In genomic region chr20:33211817-33212424, GRCh38 we compare ENCODE assay signal across 8 cellular contexts. TPM values are rescaled to one million over a fixed set of nuclear protein-coding genes. Genes with fewer than 3 reads are reported as not detected.
DNase-seq lines count a peak whose midpoint lies in the region; ATAC-seq and TF ChIP-seq lines count a peak whose summit lies in the region.

No MANE protein-coding gene starts in this region.

- peaks cover 74% of the 10 kb centered on the region for H3K27me3 Mint-ChIP-seq in activated T-cell treated with anti-CD3 and anti-CD28 coated beads, Interleukin-2, amount 50 U/mL, for 24 hours
- H3K27me3 Mint-ChIP-seq in endothelial cell (ENCODE audit: unreplicated experiment) (peaks cover 6% of the 10 kb centered on the region), neural progenitor cell (ENCODE audit: insufficient read depth, low read depth) (peaks cover 17% of the 10 kb centered on the region)

- H3K9ac ChIP-seq in neural progenitor cell = no peak overlapping the region

- in situ Hi-C loops in gastrocnemius medialis (cut with MboI; ENCODE audit: low sequenced_read_pairs in 4 of 4) = loop anchor here in 1 of 4 donors (25.0 kb wide), 1 partner anchor 100 kb away; no protein-coding TSS in a partner anchor

- H3K36me3 Mint-ChIP-seq in activated T-cell treated with anti-CD3 and anti-CD28 coated beads, Interleukin-2, amount 50 U/mL, for 24 hours (ENCODE audit: low read depth) = no peaks in the 10 kb centered on the region
- no peaks in the 10 kb centered on the region for H3K36me3 Mint-ChIP-seq in endothelial cell (ENCODE audit: low read depth, unreplicated experiment)
- no peaks in the 10 kb centered on the region for H3K36me3 Mint-ChIP-seq in neural progenitor cell

- H3K27ac ChIP-seq in SJCRH30 = no peak overlapping the region
- no peak overlapping the region for H3K27ac ChIP-seq in neural progenitor cell
- no peak overlapping the region for H3K27ac ChIP-seq in gastrocnemius medialis

- TF ChIP-seq CTCF in endothelial cell (IDR thresholded peaks at IDR 0.05; ENCODE audit: unreplicated experiment) (peak; percentile 47), neural progenitor cell (IDR thresholded peaks at IDR 0.05) (peak; percentile 77), gastrocnemius medialis (IDR thresholded peaks at IDR 0.05 in 4 of 5, conservative IDR thresholded peaks at IDR 0.05 in 1 of 5) (peak in 1 of 5 experiments; percentile 25)

- peaks cover 4% of the 10 kb centered on the region for H3K4me1 Mint-ChIP-seq in activated T-cell treated with anti-CD3 and anti-CD28 coated beads, Interleukin-2, amount 50 U/mL, for 24 hours (ENCODE audit: low read depth)
- H3K4me1 Mint-ChIP-seq in endothelial cell (ENCODE audit: unreplicated experiment) (no peaks in the 10 kb centered on the region), neural progenitor cell (peaks cover 3% of the 10 kb centered on the region)

- H3K4me1 ChIP-seq in SJCRH30 = no peaks in the 10 kb centered on the region
- H3K4me1 ChIP-seq in neural progenitor cell = no peaks in the 10 kb centered on the region
- no peaks in the 10 kb centered on the region for H3K4me1 ChIP-seq in gastrocnemius medialis

- H3K4me3 ChIP-seq in SJCRH30 = no peak overlapping the region
- no peak overlapping the region for H3K4me3 ChIP-seq in neural progenitor cell
- no peak overlapping the region for H3K4me3 ChIP-seq in gastrocnemius medialis

- H4K20me1 ChIP-seq in neural progenitor cell (ENCODE audit: low read depth) = peaks cover 18% of the 10 kb centered on the region

- no peaks in the 10 kb centered on the region for H3F3A ChIP-seq in neural progenitor cell (ENCODE audit: low read depth)

- ATAC-seq in GM18519 (IDR thresholded peaks at IDR 0.05; ENCODE audit: low FRiP score, unreplicated experiment) (no peak), gastrocnemius medialis (no peak)

- H3K9me3 ChIP-seq in SJCRH30 (replicated peaks) (no peaks in the 10 kb centered on the region), neural progenitor cell (ENCODE audit: low read depth) (no peaks in the 10 kb centered on the region), gastrocnemius medialis (no peaks in the 10 kb centered on the region)

- H3K4me2 ChIP-seq in neural progenitor cell = no peak overlapping the region

- no peaks in the 10 kb centered on the region for H3K36me3 ChIP-seq in SJCRH30
- no peaks in the 10 kb centered on the region for H3K36me3 ChIP-seq in neural progenitor cell
- H3K36me3 ChIP-seq in gastrocnemius medialis = no peaks in the 10 kb centered on the region

- no peaks in the 10 kb centered on the region for H3K79me2 ChIP-seq in neural progenitor cell (ENCODE audit: low read depth)

- no peak for TF ChIP-seq POLR2A in gastrocnemius medialis (IDR thresholded peaks at IDR 0.05)

- H3K27ac Mint-ChIP-seq in activated T-cell treated with anti-CD3 and anti-CD28 coated beads, Interleukin-2, amount 50 U/mL, for 24 hours = no peak overlapping the region
- no peak overlapping the region for H3K27ac Mint-ChIP-seq in endothelial cell (ENCODE audit: unreplicated experiment)
- H3K27ac Mint-ChIP-seq in neural progenitor cell = no peak overlapping the region

- intact Hi-C loops in gastrocnemius medialis (cut with DNase I; ENCODE audit: low total_unique reads) = no loop called here

- peak; percentile 23 to 27 for DNase-seq in activated T-cell treated with anti-CD3 and anti-CD28 coated beads, Interleukin-2, amount 50 U/mL, for 48 hours
- no peak for DNase-seq in activated T-cell treated with anti-CD3 and anti-CD28 coated beads, Interleukin-2, amount 50 U/mL, for 24 hours
- peak; percentile 34 for DNase-seq in MV-4-11 (lab: John Stamatoyannopoulos, UW)
- DNase-seq in SJCRH30 = peak; percentile 65 to 74
- peak; percentile 68 for DNase-seq in endothelial cell (ENCODE audit: low spot score)
- DNase-seq in neural progenitor cell (ENCODE audit: low spot score) = peak; percentile 86
- no peak for DNase-seq in gastrocnemius medialis

- no peak overlapping the region for H2AFZ ChIP-seq in neural progenitor cell (replicated peaks)

- H3K9me3 Mint-ChIP-seq in activated T-cell treated with anti-CD3 and anti-CD28 coated beads, Interleukin-2, amount 50 U/mL, for 24 hours = no peaks in the 10 kb centered on the region
- H3K9me3 Mint-ChIP-seq in endothelial cell (ENCODE audit: unreplicated experiment) (no peaks in the 10 kb centered on the region), neural progenitor cell (no peaks in the 10 kb centered on the region)

- no peak overlapping the region for H3K4me3 Mint-ChIP-seq in activated T-cell treated with anti-CD3 and anti-CD28 coated beads, Interleukin-2, amount 50 U/mL, for 24 hours
- H3K4me3 Mint-ChIP-seq in endothelial cell (ENCODE audit: unreplicated experiment) (no peak overlapping the region), neural progenitor cell (no peak overlapping the region)

- H3K27me3 ChIP-seq in SJCRH30 (peaks cover 2% of the 10 kb centered on the region; the same call in 1 of the 2 replicates), neural progenitor cell (peaks cover 59% of the 10 kb centered on the region), gastrocnemius medialis (peaks cover 0 to 5% (median 4%) of the 10 kb centered on the region in 3 donors)

RNA-seq across cellular contexts. Expression of gene BPIFA3, which starts 5.2 kb away (rescaled TPM):
- not detected in 2 replicates for total RNA-seq in SJCRH30 (2014; rRNA removed; shearing (Covaris generic))
- total RNA-seq in endothelial cell (ENCODE audit: unreplicated experiment) (not detected), neural progenitor cell (ENCODE audit: low replicate concordance) (not detected in 2 replicates), gastrocnemius medialis (not detected)

RNA-seq across cellular contexts. Expression of gene BPIFA1, which starts 23.9 kb away (rescaled TPM):
- not detected in 2 replicates for total RNA-seq in SJCRH30 (2014; rRNA removed; shearing (Covaris generic))
- total RNA-seq in endothelial cell (ENCODE audit: unreplicated experiment) = not detected
- not detected in 2 replicates for total RNA-seq in neural progenitor cell (ENCODE audit: low replicate concordance)
- not detected for total RNA-seq in gastrocnemius medialis

RNA-seq across cellular contexts. Expression of gene BPIFA2, which starts 44.0 kb away (rescaled TPM):
- total RNA-seq in SJCRH30 (2014; rRNA removed; shearing (Covaris generic)) = not detected in 2 replicates
- not detected for total RNA-seq in endothelial cell (ENCODE audit: unreplicated experiment)
- not detected in 2 replicates for total RNA-seq in neural progenitor cell (ENCODE audit: low replicate concordance)
- not detected for total RNA-seq in gastrocnemius medialis

Comparison
In these comparisons a context has a peak if more than half of its experiments do, and no peak if none do; other contexts are left out.
1. DNase-seq: peak in activated T-cell treated with anti-CD3 and anti-CD28 coated beads, Interleukin-2, amount 50 U/mL, for 48 hours (2 of 2), MV-4-11 (single experiment), SJCRH30 (2 of 2), endothelial cell (single experiment) and neural progenitor cell (single experiment); none in activated T-cell treated with anti-CD3 and anti-CD28 coated beads, Interleukin-2, amount 50 U/mL, for 24 hours (single experiment) and gastrocnemius medialis (0 of 2).